In genomic region chr9:18379073-18379811, GRCh38 we compare ENCODE assay signal across 12 cellular contexts.
DNase-seq lines count a peak whose midpoint lies in the region; ATAC-seq and TF ChIP-seq lines count a peak whose summit lies in the region.
"Had no signal": no experiment of that assay in that cellular context is flagged by ENCODE, and none has a peak within 500 bp of the region (broad histone marks: within the 10 kb centered on the region; RNA-seq: fewer than 3 reads in every experiment).

No MANE protein-coding gene starts in this region.

- intact Hi-C loops in A673 (cut with micrococcal nuclease; ENCODE audit: unreplicated experiment): no loop called here

- TF ChIP-seq CTCF in foreskin fibroblast (IDR thresholded peaks at IDR 0.05; ENCODE audit: low read depth, low read length) (no peak), A673 (conservative IDR thresholded peaks at IDR 0.05; ENCODE audit: low read depth, low read length) (no peak)

- no peak overlapping the region for H3K27ac ChIP-seq in A673 (ENCODE audit: low read depth, low read length, poor library complexity, severe bottlenecking)
- H3K27ac ChIP-seq: colonic mucosa had no signal

- no TSS peak for BruUV-seq in A673 (replicated peaks; lab: Mats Ljungman, UMichigan)

- H3K27me3 ChIP-seq in adipocyte (replicated peaks; ENCODE audit: control insufficient read depth, insufficient read depth, low read length): no peaks in the 10 kb centered on the region
- no peaks in the 10 kb centered on the region for H3K27me3 ChIP-seq in A673 (replicated peaks; ENCODE audit: insufficient read depth, low read depth, low read length, poor library complexity)
- H3K27me3 ChIP-seq: colonic mucosa had no signal

- H3K36me3 ChIP-seq in adipocyte (ENCODE audit: control insufficient read depth, insufficient read depth, low read length, severe bottlenecking) (no peaks in the 10 kb centered on the region), A673 (ENCODE audit: insufficient read depth, low read length, poor library complexity, severe bottlenecking) (no peaks in the 10 kb centered on the region)
- H3K36me3 ChIP-seq: colonic mucosa had no signal

- CTCF ChIA-PET in A673 (lab: Charles Lee): no interaction called here

- H3K9me3 ChIP-seq in adipocyte (ENCODE audit: control insufficient read depth, low read length) (no peaks in the 10 kb centered on the region), A673 (ENCODE audit: low read depth, low read length, poor library complexity, severe bottlenecking) (no peaks in the 10 kb centered on the region)
- H3K9me3 ChIP-seq: colonic mucosa had no signal

- H3K4me3 ChIP-seq in adipocyte (ENCODE audit: low read length) (no peak overlapping the region), foreskin fibroblast (ENCODE audit: low read depth in 1 of 2, low read length in 2 of 2) (no peak overlapping the region), A673 (ENCODE audit: low read depth, low read length, poor library complexity, severe bottlenecking) (no peak overlapping the region)
- H3K4me3 ChIP-seq: colonic mucosa, K562 had no signal

- DNase-seq in A172 (ENCODE audit: low spot score) (peak; percentile 58), HPDE6-E6E7 (ENCODE audit: extremely low spot score) (peak; percentile 16), adipocyte (ENCODE audit: low read depth) (peak; percentile 77), foreskin fibroblast (peak; percentile 79 to 85), A673 (ENCODE audit: low spot score) (no peak)
- no peak for DNase-seq in activated naive CD4-positive, alpha-beta T cell treated with Interleukin-2 at 50 U/mL for 16 hours
- DNase-seq: activated CD4-positive, CD25-positive, alpha-beta regulatory T cell; colonic mucosa; stimulated activated naive B cell treated with anti-CD40 and anti-IgM and Interleukin-4, amounts not matched to agents 10 μg/mL and 1 μg/mL and 100 μg/mL, for 72 hours had no signal

- ATAC-seq in HG03196 (IDR thresholded peaks at IDR 0.05; ENCODE audit: unreplicated experiment) (no peak), HG02571 (IDR thresholded peaks at IDR 0.05; ENCODE audit: unreplicated experiment) (no peak)
- ATAC-seq: K562; stimulated activated naive B cell treated with anti-CD40 and anti-IgM and Interleukin-4, amounts not matched to agents 10 μg/mL and 1 μg/mL and 100 μg/mL, for 72 hours had no signal

- POLR2A ChIA-PET in A673 (lab: Charles Lee; ENCODE audit: low non-redundant PET): no interaction called here

- H3K4me1 ChIP-seq in adipocyte (ENCODE audit: control insufficient read depth, insufficient read depth, low read length) (peaks cover 8% of the 10 kb centered on the region), A673 (ENCODE audit: insufficient read depth, low read length, poor library complexity, severe bottlenecking) (no peaks in the 10 kb centered on the region)
- H3K4me1 ChIP-seq: colonic mucosa had no signal

- no peak overlapping the region for H3K9ac ChIP-seq in adipocyte (ENCODE audit: low read length)

Comparison
In these comparisons a context has a peak if more than half of its experiments do, and no peak if none do; other contexts are left out.
1. DNase-seq: peak in A172 (single experiment), HPDE6-E6E7 (single experiment), adipocyte (single experiment) and foreskin fibroblast (2 of 2); none in activated naive CD4-positive, alpha-beta T cell treated with Interleukin-2 at 50 U/mL for 16 hours (single experiment) and A673 (single experiment).